20 cellular contexts compared by ENCODE assay signal in the genomic region with DNA sequence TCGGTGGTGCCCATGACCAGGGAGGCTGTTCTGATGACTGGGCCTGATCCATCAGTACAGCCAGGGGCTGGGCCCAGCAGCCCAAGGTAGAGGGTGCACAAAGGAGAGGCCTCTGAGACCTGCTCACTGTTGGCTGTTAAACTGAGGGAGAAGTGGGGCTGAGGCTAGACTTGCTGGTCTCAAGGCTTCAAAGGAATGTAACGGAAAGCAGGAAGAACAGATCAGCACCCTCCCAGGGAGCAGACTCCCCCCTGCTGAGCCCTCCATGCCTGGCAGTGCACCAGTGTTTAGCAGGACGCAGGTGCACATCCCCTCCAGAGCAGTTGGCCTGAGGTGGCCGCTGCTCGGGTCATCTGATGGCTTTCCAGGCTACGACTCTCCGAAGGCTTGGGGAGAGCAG.
DNase-seq lines count a peak whose midpoint lies in the region; ATAC-seq and TF ChIP-seq lines count a peak whose summit lies in the region.
"Had no signal": no experiment of that assay in that cellular context is flagged by ENCODE, and none has a peak within 500 bp of the region (broad histone marks: within the 10 kb centered on the region; RNA-seq: fewer than 3 reads in every experiment).

No MANE protein-coding gene starts in this region.

- H3K27me3 Mint-ChIP-seq in endodermal cell (ENCODE audit: insufficient read depth): no peaks in the 10 kb centered on the region

- no peaks in the 10 kb centered on the region for H3K79me2 ChIP-seq in mesendoderm (ENCODE audit: control insufficient read depth, insufficient read depth, low read length)

- no peaks in the 10 kb centered on the region for H3K9me3 ChIP-seq in endodermal cell (ENCODE audit: control insufficient read depth, low read length)
- no peaks in the 10 kb centered on the region for H3K9me3 ChIP-seq in aorta (ENCODE audit: control insufficient read depth, low read length)
- H3K9me3 ChIP-seq: BLaER1, MG63 had no signal

- H4K5ac ChIP-seq in mesendoderm (ENCODE audit: low read length): no peak overlapping the region

- no peak overlapping the region for H3K27ac ChIP-seq in endodermal cell (ENCODE audit: low read depth, low read length)
- no peak overlapping the region for H3K27ac ChIP-seq in mesendoderm (ENCODE audit: low read depth, low read length)
- no peak overlapping the region for H3K27ac ChIP-seq in aorta (ENCODE audit: low read depth in 1 of 2, low read length in 2 of 2)
- H3K27ac ChIP-seq: BLaER1 had no signal

- H3K9ac ChIP-seq in endodermal cell (ENCODE audit: extremely low read depth, low read length, poor library complexity, severe bottlenecking) (no peak overlapping the region), mesendoderm (ENCODE audit: low read length) (no peak overlapping the region)
- H3K9ac ChIP-seq: BLaER1 had no signal

- WGBS in endodermal cell (ENCODE audit: insufficient coverage in 1 of 2, insufficient read length in 1 of 2), 2 experiments: 70 to 85% methylated on average over 2 to 7 of the region's 7 CpGs
- no CpG with 5 or more reads among the region's 7 CpGs for WGBS in mesendoderm (ENCODE audit: extremely low coverage, insufficient coverage, low lambda C conversion rate)
- 84 to 88% methylated on average over 7 of the region's 7 CpGs for WGBS in aorta, 2 donors

- H2AK5ac ChIP-seq in mesendoderm (ENCODE audit: low read length): no peak overlapping the region

- no peak overlapping the region for H4K8ac ChIP-seq in mesendoderm (ENCODE audit: low read depth, low read length)

- H2BK120ac ChIP-seq in mesendoderm (ENCODE audit: low read depth, low read length): no peak overlapping the region

- peaks cover 9% of the 10 kb centered on the region for H3K4me1 Mint-ChIP-seq in endodermal cell

- H3K36me3 Mint-ChIP-seq in endodermal cell (ENCODE audit: low read depth): peaks cover 2% of the 10 kb centered on the region

- H3K36me3 ChIP-seq in endodermal cell (ENCODE audit: control insufficient read depth, insufficient read depth, low read length): no peaks in the 10 kb centered on the region
- no peaks in the 10 kb centered on the region for H3K36me3 ChIP-seq in mesendoderm (ENCODE audit: control insufficient read depth, insufficient read depth, low read length)
- H3K36me3 ChIP-seq in aorta (ENCODE audit: control insufficient read depth in 1 of 2, insufficient read depth in 2 of 2, low read length in 1 of 2): no peaks in the 10 kb centered on the region
- H3K36me3 ChIP-seq: MG63 had no signal

- H3K27ac Mint-ChIP-seq in endodermal cell: no peak overlapping the region
- H3K27ac Mint-ChIP-seq: CD4-positive, alpha-beta T cell had no signal

- H3K4me1 ChIP-seq in endodermal cell (ENCODE audit: control insufficient read depth, insufficient read depth, low read length) (no peaks in the 10 kb centered on the region), mesendoderm (ENCODE audit: control insufficient read depth, low read depth, low read length) (no peaks in the 10 kb centered on the region), aorta (ENCODE audit: control insufficient read depth in 1 of 2, insufficient read depth in 2 of 2, low read length in 2 of 2) (no peaks in the 10 kb centered on the region)

- no peak for ATAC-seq in aorta (ENCODE audit: low FRiP score)
- ATAC-seq: Right ventricle myocardium inferior had no signal

- no peak overlapping the region for H3K4me2 ChIP-seq in mesendoderm (ENCODE audit: low read length)
- H3K4me2 ChIP-seq: BLaER1 had no signal

- intact Hi-C loops in aorta (cut with DNase I): no loop called here

- no peak overlapping the region for H2BK15ac ChIP-seq in mesendoderm (replicated peaks; ENCODE audit: low read depth)

- no peak overlapping the region for H3K4me3 Mint-ChIP-seq in endodermal cell
- H3K4me3 Mint-ChIP-seq: CD4-positive, alpha-beta T cell had no signal

- no peak overlapping the region for H3K4ac ChIP-seq in mesendoderm (ENCODE audit: low read depth, low read length)

- no peaks in the 10 kb centered on the region for H3K9me3 Mint-ChIP-seq in endodermal cell
- H3K9me3 Mint-ChIP-seq: CD4-positive, alpha-beta T cell had no signal

- H3K79me1 ChIP-seq in mesendoderm (ENCODE audit: low read length): no peaks in the 10 kb centered on the region

- no peak overlapping the region for H2BK5ac ChIP-seq in mesendoderm (ENCODE audit: low read length)

- DNase-seq in NCI-H146 (lab: John Stamatoyannopoulos, UW) (peak; percentile 69), endodermal cell (peak; percentile 79), mesendoderm (peak; percentile 57), DMS114 treated with DMSO at 0.1 percent for 48 hours (lab: John Stamatoyannopoulos, UW; ENCODE audit: unreplicated experiment) (no peak), putamen (ENCODE audit: low spot score) (no peak), aorta (no peak), cerebellar nuclear complex (lab: John Stamatoyannopoulos, UW) (no peak)
- DNase-seq: ACHN; CD4-positive, alpha-beta T cell; COR-L47; DMS 273 treated with DMSO at 0.1 percent for 48 hours; DND-41; MG63; NCI-H1048; NCI-H1436; NCI-H2081 treated with DMSO at 0.1 percent for 48 hours; NCI-H2171 treated with DMSO at 0.1 percent for 48 hours; NCI-H526 had no signal

- H3K18ac ChIP-seq in mesendoderm (ENCODE audit: low read length): no peak overlapping the region

- H3K27me3 ChIP-seq in endodermal cell (ENCODE audit: control insufficient read depth, insufficient read depth, low read length, poor library complexity, severe bottlenecking) (no peaks in the 10 kb centered on the region), mesendoderm (ENCODE audit: insufficient read depth, low read length, poor library complexity) (no peaks in the 10 kb centered on the region), aorta (ENCODE audit: control insufficient read depth in 1 of 2, insufficient read depth in 2 of 2, low read length in 1 of 2) (no peaks in the 10 kb centered on the region)
- H3K27me3 ChIP-seq: BLaER1, MG63 had no signal

- H3K23ac ChIP-seq in mesendoderm (ENCODE audit: low read length): no peak overlapping the region

- no peak for TF ChIP-seq CTCF in endodermal cell (conservative IDR thresholded peaks at IDR 0.05)

- H3K4me3 ChIP-seq in endodermal cell (ENCODE audit: low read length) (no peak overlapping the region), mesendoderm (ENCODE audit: low read length) (no peak overlapping the region), aorta (ENCODE audit: low read length in 2 of 2) (no peak overlapping the region)
- H3K4me3 ChIP-seq: BLaER1, MG63 had no signal

- no peak overlapping the region for H3K56ac ChIP-seq in mesendoderm (ENCODE audit: low read length)

Comparison
In these comparisons a context has a peak if more than half of its experiments do, and no peak if none do; other contexts are left out.
1. DNase-seq: peak in NCI-H146 (single experiment), endodermal cell (single experiment) and mesendoderm (single experiment); none in DMS114 treated with DMSO at 0.1 percent for 48 hours (single experiment), putamen (single experiment), aorta (0 of 2) and cerebellar nuclear complex (0 of 2).